In the genomic region with DNA sequence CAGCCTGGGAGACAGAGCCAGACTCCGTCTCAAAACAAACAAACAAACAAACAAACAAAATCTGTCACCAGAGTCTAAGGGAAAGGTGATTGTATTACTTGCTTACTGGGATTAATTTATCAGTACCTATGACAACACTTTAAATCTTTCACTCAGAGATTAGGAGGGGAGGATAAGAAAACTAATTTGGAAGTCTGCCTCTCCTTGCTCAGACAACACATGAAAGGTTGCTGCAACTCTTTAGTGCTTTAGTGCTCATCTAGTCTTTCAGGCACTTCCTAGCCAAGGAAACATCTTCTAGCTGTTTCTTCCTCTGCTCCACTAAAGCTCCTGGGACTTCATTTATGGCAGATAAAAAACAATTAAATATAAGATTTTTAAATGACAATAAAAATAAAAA, we compare ENCODE assay signal across 29 cellular contexts. TPM values are rescaled to one million over a fixed set of nuclear protein-coding genes. Genes with fewer than 3 reads are reported as not detected.
"Had no signal": no experiment of that assay in that cellular context is flagged by ENCODE, and none has a peak within 500 bp of the region (broad histone marks: within the 10 kb centered on the region; RNA-seq: fewer than 3 reads in every experiment).

No MANE protein-coding gene starts in this region.

- H3K4me3 ChIP-seq: dorsolateral prefrontal cortex, gastroesophageal sphincter, heart left ventricle, hepatocyte, left lung, ovary, psoas muscle, sigmoid colon, testis, tibial artery had no signal

- H3K27ac ChIP-seq: dorsolateral prefrontal cortex, epithelial cell of prostate, foreskin keratinocyte, gastroesophageal sphincter, heart left ventricle, hepatocyte, left lung, ovary, psoas muscle, sigmoid colon, testis, tibial artery had no signal

- H3K9me3 Mint-ChIP-seq: nephron, type B pancreatic cell had no signal

- DNase-seq: dorsolateral prefrontal cortex; effector CD4-positive, alpha-beta T cell; foreskin keratinocyte; heart left ventricle; kidney; left cardiac atrium; left lung; mesenchymal stem cell; midbrain; naive thymus-derived CD4-positive, alpha-beta T cell; nucleus accumbens; ovary; posterior cingulate gyrus; psoas muscle; right cardiac atrium; sigmoid colon; stimulated activated CD4-positive, alpha-beta T cell treated with anti-CD3 and anti-CD28 coated beads, Interleukin-4, amount 100 ng/mL, for 4 hours; stimulated activated naive CD8-positive, alpha-beta T cell treated with anti-CD3 and anti-CD28 coated beads, Interleukin-15, Interleukin-2, amounts not matched to agents 100 U/mL and 50 U/mL, for 24 hours; substantia nigra; testis; tibial artery had no signal

- H3K79me2 ChIP-seq: hepatocyte had no signal

- H3K4me1 ChIP-seq: foreskin keratinocyte, gastroesophageal sphincter, heart left ventricle, left lung, psoas muscle, sigmoid colon, testis, tibial artery had no signal

- ATAC-seq: esophagus mucosa; foreskin keratinocyte; gastroesophageal sphincter; heart left ventricle; left cardiac atrium; left lung; naive thymus-derived CD4-positive, alpha-beta T cell; psoas muscle; right cardiac atrium; stimulated activated memory B cell treated with anti-CD40 and anti-IgM and Interleukin-4, amounts not matched to agents 10 μg/mL and 1 μg/mL and 100 μg/mL, for 72 hours; stimulated activated naive CD8-positive, alpha-beta T cell treated with anti-CD3 and anti-CD28 coated beads, Interleukin-15, Interleukin-2, amounts not matched to agents 100 U/mL and 50 U/mL, for 24 hours had no signal

- H3K27ac Mint-ChIP-seq: naive thymus-derived CD4-positive, alpha-beta T cell; nephron; stimulated activated memory B cell treated with anti-CD40 and anti-IgM and Interleukin-4, amounts not matched to agents 10 μg/mL and 1 μg/mL and 100 μg/mL, for 72 hours; type B pancreatic cell had no signal

- H3K4me2 ChIP-seq: hepatocyte had no signal

- H3K4me1 Mint-ChIP-seq: naive thymus-derived CD4-positive, alpha-beta T cell; nephron; stimulated activated memory B cell treated with anti-CD40 and anti-IgM and Interleukin-4, amounts not matched to agents 10 μg/mL and 1 μg/mL and 100 μg/mL, for 72 hours had no signal

- H3K36me3 Mint-ChIP-seq: stimulated activated memory B cell treated with anti-CD40 and anti-IgM and Interleukin-4, amounts not matched to agents 10 μg/mL and 1 μg/mL and 100 μg/mL, for 72 hours; type B pancreatic cell had no signal

- H3K36me3 ChIP-seq: gastroesophageal sphincter, heart left ventricle, left lung, ovary, sigmoid colon, tibial artery had no signal

- H2AFZ ChIP-seq: hepatocyte had no signal

- H3K4me3 Mint-ChIP-seq: naive thymus-derived CD4-positive, alpha-beta T cell; nephron; stimulated activated memory B cell treated with anti-CD40 and anti-IgM and Interleukin-4, amounts not matched to agents 10 μg/mL and 1 μg/mL and 100 μg/mL, for 72 hours; type B pancreatic cell had no signal

- H3K27me3 Mint-ChIP-seq: stimulated activated memory B cell treated with anti-CD40 and anti-IgM and Interleukin-4, amounts not matched to agents 10 μg/mL and 1 μg/mL and 100 μg/mL, for 72 hours had no signal

- H3K27me3 ChIP-seq: dorsolateral prefrontal cortex, foreskin keratinocyte, ovary, sigmoid colon, testis had no signal

- H3K9me3 ChIP-seq: gastroesophageal sphincter, heart left ventricle, ovary, psoas muscle, sigmoid colon, testis, tibial artery had no signal

RNA-seq across cellular contexts. Expression of gene FMN2, which starts 7.3 kb away (rescaled TPM):
- total RNA-seq: esophagus mucosa; foreskin keratinocyte; lung microvascular endothelial cell; naive thymus-derived CD4-positive, alpha-beta T cell had no signal
- polyA plus RNA-seq: foreskin keratinocyte; hepatocyte; naive thymus-derived CD4-positive, alpha-beta T cell had no signal
